Comparison of ENCODE assay signal across 21 cellular contexts in the genomic region with DNA sequence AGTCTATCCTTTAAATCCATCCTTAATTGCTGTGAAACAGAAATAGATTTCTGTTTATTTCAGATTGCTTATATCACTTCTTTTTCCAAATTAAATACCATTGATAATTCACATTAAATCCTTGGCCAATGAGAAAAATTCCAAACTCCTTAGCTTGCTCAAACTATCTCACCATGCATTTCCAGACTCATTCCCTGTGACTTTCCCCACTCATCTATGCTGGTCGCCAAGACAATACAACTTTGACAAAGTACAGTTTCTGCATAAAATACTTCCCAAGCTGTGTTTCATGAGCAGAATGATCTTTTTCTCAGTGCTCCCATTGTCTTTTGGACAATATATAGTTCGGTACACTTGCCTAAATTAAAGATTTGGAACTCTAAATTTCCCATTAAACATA.
"Had no signal": no experiment of that assay in that cellular context is flagged by ENCODE, and none has a peak within 500 bp of the region (broad histone marks: within the 10 kb centered on the region; RNA-seq: fewer than 3 reads in every experiment).

No MANE protein-coding gene starts in this region.

- H3K9me3 ChIP-seq: testis, tibial nerve had no signal

- H3K36me3 ChIP-seq: gastroesophageal sphincter, tibial nerve had no signal

- ATAC-seq: esophagus mucosa; gastroesophageal sphincter; naive thymus-derived CD4-positive, alpha-beta T cell; right cardiac atrium; stimulated activated effector memory CD8-positive, alpha-beta T cell treated with anti-CD3 and anti-CD28 coated beads, Interleukin-12 subunit alpha, Interleukin-12 subunit beta, amount 100 ng/mL, for 72 hours; stimulated activated naive CD8-positive, alpha-beta T cell treated with anti-CD3 and anti-CD28 coated beads, Interleukin-15, amount 100 ng/mL, for 72 hours had no signal

- H3K4me3 Mint-ChIP-seq: immature natural killer cell; naive thymus-derived CD4-positive, alpha-beta T cell; nephron progenitor cell; stimulated activated effector memory CD8-positive, alpha-beta T cell treated with anti-CD3 and anti-CD28 coated beads, Interleukin-12 subunit alpha, Interleukin-12 subunit beta, amount 100 ng/mL, for 72 hours; stimulated activated naive CD8-positive, alpha-beta T cell treated with anti-CD3 and anti-CD28 coated beads, Interleukin-15, amount 100 ng/mL, for 72 hours had no signal

- H3K27me3 Mint-ChIP-seq: naive thymus-derived CD4-positive, alpha-beta T cell; stimulated activated naive CD8-positive, alpha-beta T cell treated with anti-CD3 and anti-CD28 coated beads, Interleukin-15, amount 100 ng/mL, for 72 hours had no signal

- H3K4me3 ChIP-seq: dorsolateral prefrontal cortex, gastroesophageal sphincter, smooth muscle cell, testis, tibial nerve had no signal

- H3K27me3 ChIP-seq: dorsolateral prefrontal cortex, gastroesophageal sphincter, testis, tibial nerve had no signal

- FAIRE-seq: kidney had no signal

- H3K4me1 ChIP-seq: gastroesophageal sphincter, testis had no signal

- H3K4me1 Mint-ChIP-seq: immature natural killer cell; naive thymus-derived CD4-positive, alpha-beta T cell; stimulated activated effector memory CD8-positive, alpha-beta T cell treated with anti-CD3 and anti-CD28 coated beads, Interleukin-12 subunit alpha, Interleukin-12 subunit beta, amount 100 ng/mL, for 72 hours; stimulated activated naive CD8-positive, alpha-beta T cell treated with anti-CD3 and anti-CD28 coated beads, Interleukin-15, amount 100 ng/mL, for 72 hours had no signal

- H3K27ac Mint-ChIP-seq: immature natural killer cell; naive thymus-derived CD4-positive, alpha-beta T cell; nephron progenitor cell; stimulated activated effector memory CD8-positive, alpha-beta T cell treated with anti-CD3 and anti-CD28 coated beads, Interleukin-12 subunit alpha, Interleukin-12 subunit beta, amount 100 ng/mL, for 72 hours; stimulated activated naive CD8-positive, alpha-beta T cell treated with anti-CD3 and anti-CD28 coated beads, Interleukin-15, amount 100 ng/mL, for 72 hours had no signal

- H3K4me2 ChIP-seq: smooth muscle cell had no signal

- H3K36me3 Mint-ChIP-seq: naive thymus-derived CD4-positive, alpha-beta T cell; stimulated activated effector memory CD8-positive, alpha-beta T cell treated with anti-CD3 and anti-CD28 coated beads, Interleukin-12 subunit alpha, Interleukin-12 subunit beta, amount 100 ng/mL, for 72 hours had no signal

- H3K9me3 Mint-ChIP-seq: stimulated activated effector memory CD8-positive, alpha-beta T cell treated with anti-CD3 and anti-CD28 coated beads, Interleukin-12 subunit alpha, Interleukin-12 subunit beta, amount 100 ng/mL, for 72 hours had no signal

- DNase-seq: central memory CD4-positive, alpha-beta T cell; cortex of kidney; dorsolateral prefrontal cortex; effector CD8-positive, alpha-beta T cell; foreskin fibroblast; immature natural killer cell; kidney; mesendoderm; naive thymus-derived CD4-positive, alpha-beta T cell; nephron progenitor cell; posterior cingulate gyrus; right cardiac atrium; stimulated activated CD4-positive, alpha-beta T cell treated with anti-CD3 and anti-CD28 coated beads, Interleukin-4, amount 100 ng/mL, for 1 hour; stimulated activated CD8-positive, alpha-beta memory T cell treated with anti-CD3 and anti-CD28 coated beads, Interleukin-4, amount 100 ng/mL, for 48 hours; stimulated activated naive CD8-positive, alpha-beta T cell treated with anti-CD3 and anti-CD28 coated beads, Interleukin-15, amount 100 ng/mL, for 72 hours; testis had no signal

- H3K27ac ChIP-seq: dorsolateral prefrontal cortex, gastroesophageal sphincter, testis, tibial nerve had no signal
